In the genomic region with DNA sequence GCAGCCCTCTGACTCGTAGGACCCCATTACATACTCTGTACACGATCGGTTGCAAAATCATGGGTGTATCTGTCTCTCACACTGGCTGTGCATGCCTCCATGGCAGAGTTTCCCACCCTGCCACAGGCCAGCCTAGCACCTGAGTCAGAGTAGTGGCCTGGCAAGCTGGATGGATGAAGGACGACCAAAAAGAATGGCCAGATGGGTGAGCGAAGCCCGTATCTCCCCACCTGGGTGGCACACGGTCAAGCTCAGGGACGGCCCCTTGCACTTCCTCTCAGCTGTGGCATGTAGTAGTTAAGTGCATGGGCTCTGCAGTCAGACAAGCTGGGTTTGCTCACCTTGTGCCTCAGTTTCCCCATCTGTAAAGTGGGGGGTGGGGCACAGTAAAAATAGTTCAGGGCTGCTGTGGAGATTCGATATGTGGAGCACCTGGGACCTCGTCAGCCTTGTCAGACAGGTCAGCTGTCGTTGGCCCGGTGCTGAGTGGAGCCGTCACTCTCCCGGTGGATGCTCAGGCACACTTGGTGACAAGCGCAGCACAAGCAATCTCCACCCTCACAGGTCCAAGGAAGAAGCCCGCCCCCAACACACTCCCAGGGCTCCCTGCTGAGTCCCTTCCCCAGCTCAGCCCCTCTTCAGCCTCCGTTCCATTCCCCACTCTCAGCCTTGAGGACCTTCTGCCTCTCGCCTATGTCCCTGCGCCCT, we compare ENCODE assay signal across 1 cellular context.
TF ChIP-seq lines count a peak whose summit lies in the region.

No MANE protein-coding gene starts in this region.

TF ChIP-seq in endothelial cell of umbilical vein, 7 proteins besides CTCF, POLR2A, EP300 and RAD21:
- TF ChIP-seq, protein P1, sequence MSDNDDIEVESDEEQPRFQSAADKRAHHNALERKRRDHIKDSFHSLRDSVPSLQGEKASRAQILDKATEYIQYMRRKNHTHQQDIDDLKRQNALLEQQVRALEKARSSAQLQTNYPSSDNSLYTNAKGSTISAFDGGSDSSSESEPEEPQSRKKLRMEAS (IDR thresholded peaks at IDR 0.05; ENCODE audit: insufficient read depth, insufficient read length): no peak
- no peak for TF ChIP-seq FOS (IDR thresholded peaks at IDR 0.05; ENCODE audit: borderline replicate concordance, insufficient read depth, low read length)
- TF ChIP-seq EZH2 (IDR thresholded peaks at IDR 0.05; ENCODE audit: borderline replicate concordance, low read depth, low read length, severe bottlenecking): no peak
- TF ChIP-seq MYC (IDR thresholded peaks at IDR 0.05; ENCODE audit: low read depth, low read length): no peak
- no peak for TF ChIP-seq POLR2AphosphoS5 (IDR thresholded peaks at IDR 0.05; ENCODE audit: insufficient read depth, low read depth, low read length)
- no peak for TF ChIP-seq JUN (IDR thresholded peaks at IDR 0.05; ENCODE audit: borderline replicate concordance, insufficient read depth, insufficient read length, low read depth)
- no peak for TF ChIP-seq GATA2 (IDR thresholded peaks at IDR 0.05; ENCODE audit: insufficient read depth, insufficient read length, low read depth, low read length)
TF ChIP-seq in endothelial cell of umbilical vein: peak in this region for 0.
